ENCODE assay signal across 25 cellular contexts in genomic region chr11:133239530-133239929, GRCh38.
"Had no signal": no experiment of that assay in that cellular context is flagged by ENCODE, and none has a peak within 500 bp of the region (broad histone marks: within the 10 kb centered on the region; RNA-seq: fewer than 3 reads in every experiment).

No MANE protein-coding gene starts in this region.

- DNase-seq: activated B cell treated with CpG ODN at 0.5 μM for 24 hours; activated CD4-positive, alpha-beta memory T cell treated with anti-CD3 and anti-CD28 coated beads for 36 hours; activated CD4-positive, alpha-beta T cell treated with anti-CD3 and anti-CD28 coated beads for 1 hour; activated CD4-positive, alpha-beta T cell treated with anti-CD3 and anti-CD28 coated beads, Interleukin-2, amount 10 ng/mL, durations not matched to agents 24 days and 14 days; activated CD8-positive, alpha-beta memory T cell treated with anti-CD3 and anti-CD28 coated beads for 24 hours; activated effector memory CD4-positive, alpha-beta T cell treated with anti-CD3 and anti-CD28 coated beads, Interleukin-2, amount 50 U/mL, for 16 hours; activated naive CD4-positive, alpha-beta T cell treated with Interleukin-2 at 50 U/mL for 16 hours; activated naive CD8-positive, alpha-beta T cell treated with anti-CD3 and anti-CD28 coated beads, Interleukin-2, amount 50 U/mL, for 24 hours; activated T-cell treated with anti-CD3 and anti-CD28 coated beads, Interleukin-2, amount 50 U/mL, for 4 hours; amniotic stem cell; body of pancreas; central memory CD4-positive, alpha-beta T cell; NCI-H1048; NCI-H146; NCI-H1930; NCI-H2171; NCI-H2227 treated with DMSO at 0.1 percent for 48 hours; NCI-H526; NCI-H82; SIG-M5; T-helper 17 cell; T-helper 9 cell had no signal

- H3K4me1 ChIP-seq: ascending aorta, body of pancreas had no signal

- H3K27me3 ChIP-seq: ascending aorta, body of pancreas had no signal

- FAIRE-seq: bronchial epithelial cell had no signal

- H3K9me3 Mint-ChIP-seq: activated B cell treated with CpG ODN at 0.5 μM for 24 hours; activated CD4-positive, alpha-beta memory T cell treated with anti-CD3 and anti-CD28 coated beads for 36 hours; activated CD4-positive, alpha-beta T cell treated with anti-CD3 and anti-CD28 coated beads, Interleukin-2, amount 10 ng/mL, durations not matched to agents 24 days and 14 days; activated naive CD8-positive, alpha-beta T cell treated with anti-CD3 and anti-CD28 coated beads, Interleukin-2, amount 50 U/mL, for 24 hours; activated T-cell treated with anti-CD3 and anti-CD28 coated beads, Interleukin-2, amount 50 U/mL, for 4 hours had no signal

- ATAC-seq: activated naive CD4-positive, alpha-beta T cell treated with anti-CD3 and anti-CD28 coated beads, Interleukin-2, amount 50 U/mL, for 72 hours; activated naive CD8-positive, alpha-beta T cell treated with anti-CD3 and anti-CD28 coated beads, Interleukin-2, amount 50 U/mL, for 24 hours; activated T-cell treated with anti-CD3 and anti-CD28 coated beads, Interleukin-2, amount 50 U/mL, for 4 hours; body of pancreas; T-helper 17 cell had no signal

- H3K4me1 Mint-ChIP-seq: activated B cell treated with CpG ODN at 0.5 μM for 24 hours; activated CD4-positive, alpha-beta T cell treated with anti-CD3 and anti-CD28 coated beads, Interleukin-2, amount 10 ng/mL, durations not matched to agents 24 days and 14 days; activated naive CD8-positive, alpha-beta T cell treated with anti-CD3 and anti-CD28 coated beads, Interleukin-2, amount 50 U/mL, for 24 hours; T-helper 17 cell had no signal

- H3K27ac ChIP-seq: ascending aorta, body of pancreas had no signal

- H3K27me3 Mint-ChIP-seq: activated B cell treated with CpG ODN at 0.5 μM for 24 hours; activated CD4-positive, alpha-beta T cell treated with anti-CD3 and anti-CD28 coated beads, Interleukin-2, amount 10 ng/mL, durations not matched to agents 24 days and 14 days; activated naive CD8-positive, alpha-beta T cell treated with anti-CD3 and anti-CD28 coated beads, Interleukin-2, amount 50 U/mL, for 24 hours had no signal

- H3K36me3 Mint-ChIP-seq: activated CD4-positive, alpha-beta memory T cell treated with anti-CD3 and anti-CD28 coated beads for 36 hours had no signal

- H3K9me3 ChIP-seq: ascending aorta, body of pancreas had no signal

- H3K4me3 Mint-ChIP-seq: activated B cell treated with CpG ODN at 0.5 μM for 24 hours; activated CD4-positive, alpha-beta memory T cell treated with anti-CD3 and anti-CD28 coated beads for 36 hours; activated CD4-positive, alpha-beta T cell treated with anti-CD3 and anti-CD28 coated beads, Interleukin-2, amount 10 ng/mL, durations not matched to agents 24 days and 14 days; activated naive CD8-positive, alpha-beta T cell treated with anti-CD3 and anti-CD28 coated beads, Interleukin-2, amount 50 U/mL, for 24 hours; activated T-cell treated with anti-CD3 and anti-CD28 coated beads, Interleukin-2, amount 50 U/mL, for 4 hours; T-helper 17 cell had no signal

- H3K27ac Mint-ChIP-seq: activated B cell treated with CpG ODN at 0.5 μM for 24 hours; activated CD4-positive, alpha-beta memory T cell treated with anti-CD3 and anti-CD28 coated beads for 36 hours; activated CD4-positive, alpha-beta T cell treated with anti-CD3 and anti-CD28 coated beads, Interleukin-2, amount 10 ng/mL, durations not matched to agents 24 days and 14 days; activated naive CD4-positive, alpha-beta T cell treated with anti-CD3 and anti-CD28 coated beads, Interleukin-2, amount 50 U/mL, for 72 hours; activated naive CD8-positive, alpha-beta T cell treated with anti-CD3 and anti-CD28 coated beads, Interleukin-2, amount 50 U/mL, for 24 hours; T-helper 17 cell had no signal

- H3K4me3 ChIP-seq: ascending aorta, body of pancreas had no signal

- H3K36me3 ChIP-seq: ascending aorta had no signal
